Comparison of ENCODE assay signal across 8 cellular contexts in genomic region chr6:12931639-12932038, GRCh38.
"Had no signal": no experiment of that assay in that cellular context is flagged by ENCODE, and none has a peak within 500 bp of the region (broad histone marks: within the 10 kb centered on the region; RNA-seq: fewer than 3 reads in every experiment).

No MANE protein-coding gene starts in this region.

- FAIRE-seq: H54, HTR-8/SVneo, K562 had no signal

- H3K9me3 ChIP-seq: HAP-1 had no signal

- H3K4me3 Mint-ChIP-seq: HFFc6 had no signal

- H3K4me1 ChIP-seq: HAP-1 had no signal

- H3K36me3 ChIP-seq: HAP-1 had no signal

- H3K9me3 Mint-ChIP-seq: HFFc6 had no signal

- H3K4me3 ChIP-seq: HAP-1, K562 had no signal

- H3K27ac Mint-ChIP-seq: HFFc6 had no signal

- DNase-seq: GOT3, HFFc6, IMR-90, KG1 had no signal
